In genomic region chr18:12291690-12292089, GRCh38 we compare ENCODE assay signal across 25 cellular contexts. TPM values are rescaled to one million over a fixed set of nuclear protein-coding genes. Genes with fewer than 3 reads are reported as not detected.
"Had no signal": no experiment of that assay in that cellular context is flagged by ENCODE, and none has a peak within 500 bp of the region (broad histone marks: within the 10 kb centered on the region; RNA-seq: fewer than 3 reads in every experiment).

No MANE protein-coding gene starts in this region.

- H3K36me3 ChIP-seq: heart left ventricle, transverse colon, vagina had no signal

- H3K27ac ChIP-seq: heart left ventricle, testis, transverse colon, vagina had no signal

- H3K4me3 ChIP-seq: heart left ventricle, testis, transverse colon, vagina had no signal

- DNase-seq: activated CD4-positive, alpha-beta T cell treated with anti-CD3 and anti-CD28 coated beads, Interleukin-2, amount 10 ng/mL, durations not matched to agents 24 days and 14 days; activated CD4-positive, CD25-positive, alpha-beta regulatory T cell treated with anti-CD3 and anti-CD28 coated beads, Interleukin-2, amount 50 U/mL, for 72 hours; activated CD8-positive, alpha-beta T cell treated with anti-CD3 and anti-CD28 coated beads for 36 hours; activated gamma-delta T cell treated with Interleukin-2 at 50 U/mL for 16 hours; activated naive CD4-positive, alpha-beta T cell treated with anti-CD3 and anti-CD28 coated beads, Interleukin-2, amount 50 U/mL, for 16 hours; activated T-cell treated with anti-CD3 and anti-CD28 coated beads, Interleukin-2, amount 50 U/mL, for 4 hours; amygdala; central memory CD4-positive, alpha-beta T cell; foreskin fibroblast; hypothalamus; immature natural killer cell; kidney; left colon; midbrain; naive thymus-derived CD4-positive, alpha-beta T cell; occipital lobe; right cardiac atrium; stimulated activated CD4-positive, alpha-beta T cell treated with anti-CD3 and anti-CD28 coated beads, Interleukin-2, amount 100 ng/mL, for 48 hours; stimulated activated naive CD4-positive, alpha-beta T cell treated with Interleukin-2 at 50 U/mL for 16 hours; T-helper 9 cell; testis; transverse colon had no signal

- H3K9me3 ChIP-seq: heart left ventricle, testis, transverse colon, vagina had no signal

- H3K27me3 ChIP-seq: testis, vagina had no signal

- FAIRE-seq: kidney had no signal

RNA-seq across cellular contexts. Expression of gene CIDEA, which starts 37.5 kb away (rescaled TPM):
- polyA plus RNA-seq: immature natural killer cell; naive thymus-derived CD4-positive, alpha-beta T cell; neural cell had no signal
